8 cellular contexts compared by ENCODE assay signal in the genomic region with DNA sequence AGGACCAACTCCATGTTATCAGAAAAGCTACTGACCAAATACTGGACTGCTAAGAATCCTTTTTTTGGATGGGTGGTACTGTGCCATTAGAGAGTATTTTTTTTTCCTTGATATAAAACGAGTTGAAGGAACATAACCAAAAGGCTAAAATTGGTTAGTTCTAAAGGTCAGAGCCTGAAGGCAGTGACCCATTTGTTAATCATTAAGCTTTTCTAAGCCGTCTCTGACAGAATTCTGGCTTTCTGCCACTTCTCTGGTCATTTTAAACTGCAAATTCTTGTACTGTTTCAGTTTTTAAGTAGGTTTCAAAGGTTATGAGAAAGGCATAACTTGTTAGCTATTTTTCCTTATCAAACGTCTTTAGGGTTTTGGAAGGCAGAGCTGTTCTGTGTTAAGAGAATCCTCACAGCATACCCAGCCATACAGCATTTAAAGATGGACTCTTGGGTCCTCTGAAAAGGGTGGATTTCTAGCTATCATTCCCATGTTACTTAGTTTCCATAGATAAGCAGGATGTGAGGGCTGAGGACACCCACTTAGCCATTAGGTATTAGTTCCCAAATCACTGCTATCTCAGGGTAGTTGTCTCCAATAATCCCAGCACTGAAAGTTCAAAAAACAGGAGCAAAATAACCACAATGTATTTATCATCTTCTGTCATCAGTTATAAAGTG.
DNase-seq lines count a peak whose midpoint lies in the region; ATAC-seq and TF ChIP-seq lines count a peak whose summit lies in the region.

No MANE protein-coding gene starts in this region.

- H3K79me2 ChIP-seq in DND-41 (ENCODE audit: insufficient read depth, low read length), result 0 out of 2 replicates have a peak, but pooled peaks cover 8% of the 10 kb centered on the region
- no peaks in the 10 kb centered on the region for H3K79me2 ChIP-seq in osteoblast (ENCODE audit: insufficient read depth, low read length)

- H2AFZ ChIP-seq in DND-41 (ENCODE audit: low read depth, low read length) (0 out of 2 replicates have a peak overlapping the region, but pooled peaks have one; percentile 20), osteoblast (ENCODE audit: low read length) (peak overlapping the region; percentile 48)

- TF ChIP-seq CTCF in DND-41 (IDR thresholded peaks at IDR 0.05; ENCODE audit: borderline replicate concordance, extremely low read depth, low read length, poor library complexity, severe bottlenecking), result no peak
- TF ChIP-seq CTCF in dorsolateral prefrontal cortex (IDR thresholded peaks at IDR 0.05 in 54 of 56, conservative IDR thresholded peaks at IDR 0.05 in 2 of 56; ENCODE audit: low read depth in 1 of 56, partially characterized antibody in 56 of 56), result no peak
- no peak for TF ChIP-seq CTCF in osteoblast (IDR thresholded peaks at IDR 0.05; ENCODE audit: extremely low read depth, low read depth, low read length)

- H3K9me3 ChIP-seq in DND-41 (ENCODE audit: insufficient read depth, low read length, severe bottlenecking) (peaks cover 20% of the 10 kb centered on the region), osteoblast (ENCODE audit: low read depth, low read length) (no peaks in the 10 kb centered on the region)

- peaks cover 87% of the 10 kb centered on the region for H3K4me1 ChIP-seq in DND-41 (ENCODE audit: insufficient read depth, low read length)
- peaks cover 24% of the 10 kb centered on the region for H3K4me1 ChIP-seq in osteoblast (ENCODE audit: insufficient read depth, low read length)

- peak overlapping the region; percentile 73 for H3K9ac ChIP-seq in DND-41 (ENCODE audit: low read depth, low read length)

- H3K4me3 ChIP-seq in DND-41 (ENCODE audit: low read depth in 1 of 2, low read length in 2 of 2), result peak overlapping the region in 1 of 2 experiments; percentile 36; a peak in 1 of 4 replicates
- H3K4me3 ChIP-seq in dorsolateral prefrontal cortex, result peak overlapping the region in 48 of 59 donors; percentile 0 to 57 (median 36)
- peak overlapping the region; percentile 61 for H3K4me3 ChIP-seq in osteoblast (ENCODE audit: insufficient read depth, low read length)

- H3K27ac ChIP-seq in DND-41 (ENCODE audit: low read length) (peak overlapping the region; percentile 99), dorsolateral prefrontal cortex (peak overlapping the region in 49 of 59 donors; percentile 1 to 89 (median 58)), osteoblast (ENCODE audit: low read depth, low read length) (peak overlapping the region; percentile 30)

- H3K4me2 ChIP-seq in DND-41 (ENCODE audit: insufficient read depth, low read length), result peak overlapping the region; percentile 63
- peak overlapping the region; percentile 71 for H3K4me2 ChIP-seq in osteoblast (ENCODE audit: insufficient read depth, low read length)

- DNase-seq in DND-41 (peak; percentile 26), HT-29 (ENCODE audit: low spot score) (peak; percentile 82), dorsolateral prefrontal cortex (no peak), osteoblast (ENCODE audit: insufficient read length, low spot score, missing footprints) (peak; percentile 2), D341Med (ENCODE audit: low spot score) (no peak), NCI-H1417 treated with DMSO at 0.1 percent for 48 hours (lab: John Stamatoyannopoulos, UW) (no peak), HK-2 (ENCODE audit: unreplicated experiment) (no peak)

- no peaks in the 10 kb centered on the region for H4K20me1 ChIP-seq in DND-41 (ENCODE audit: insufficient read depth, low read length)
- H4K20me1 ChIP-seq in osteoblast (ENCODE audit: insufficient read depth, low read length), result no peaks in the 10 kb centered on the region

- 0 out of 2 replicates have a peak, but pooled peaks cover 3% of the 10 kb centered on the region for H3K36me3 ChIP-seq in DND-41 (ENCODE audit: insufficient read depth, low read length)
- H3K36me3 ChIP-seq in osteoblast (ENCODE audit: insufficient read depth, low read length), result no peaks in the 10 kb centered on the region

- peak; percentile 7; the same call in 1 of the 3 replicates for ATAC-seq in DND-41 (ENCODE audit: insufficient read depth, low read depth)
- ATAC-seq in GM21423 (IDR thresholded peaks at IDR 0.05; ENCODE audit: unreplicated experiment), result peak; percentile 33

- intact Hi-C loops in dorsolateral prefrontal cortex (cut with DNase I), result loop anchor here (5.0 kb wide), 1 partner anchor 524 kb away; the partner anchor contains the start of genes KLLN (in 2 of the 2) and PTEN (in 2 of the 2)

- H3K27me3 ChIP-seq in DND-41 (ENCODE audit: insufficient read depth, low read length, poor library complexity) (no peaks in the 10 kb centered on the region), dorsolateral prefrontal cortex (no peaks in the 10 kb centered on the region), osteoblast (ENCODE audit: insufficient read depth, low read length) (no peaks in the 10 kb centered on the region)

Comparison
In these comparisons a context has a peak if more than half of its experiments do, and no peak if none do; other contexts are left out.
1. DNase-seq: peak in DND-41 (single experiment), HT-29 (single experiment) and osteoblast (single experiment); none in dorsolateral prefrontal cortex (0 of 10), D341Med (single experiment), NCI-H1417 treated with DMSO at 0.1 percent for 48 hours (single experiment) and HK-2 (single experiment).
2. H3K27ac ChIP-seq: peak in every context shown above with its lines; median percentile 99 in DND-41; 58 in dorsolateral prefrontal cortex; 30 in osteoblast.